Comparison of ENCODE assay signal across 1 cellular context in genomic region chr5:134028496-134028895, GRCh38.
TF ChIP-seq lines count a peak whose summit lies in the region.

No MANE protein-coding gene starts in this region.

TF ChIP-seq in HCT116, 20 proteins besides CTCF, POLR2A, EP300 and RAD21:
- TF ChIP-seq ZNF274 (IDR thresholded peaks at IDR 0.05; ENCODE audit: low read depth, low read length), result no peak
- TF ChIP-seq ELF1 (IDR thresholded peaks at IDR 0.05; ENCODE audit: borderline replicate concordance, low read depth), result no peak
- no peak for TF ChIP-seq JUND (IDR thresholded peaks at IDR 0.05)
